In the genomic region with DNA sequence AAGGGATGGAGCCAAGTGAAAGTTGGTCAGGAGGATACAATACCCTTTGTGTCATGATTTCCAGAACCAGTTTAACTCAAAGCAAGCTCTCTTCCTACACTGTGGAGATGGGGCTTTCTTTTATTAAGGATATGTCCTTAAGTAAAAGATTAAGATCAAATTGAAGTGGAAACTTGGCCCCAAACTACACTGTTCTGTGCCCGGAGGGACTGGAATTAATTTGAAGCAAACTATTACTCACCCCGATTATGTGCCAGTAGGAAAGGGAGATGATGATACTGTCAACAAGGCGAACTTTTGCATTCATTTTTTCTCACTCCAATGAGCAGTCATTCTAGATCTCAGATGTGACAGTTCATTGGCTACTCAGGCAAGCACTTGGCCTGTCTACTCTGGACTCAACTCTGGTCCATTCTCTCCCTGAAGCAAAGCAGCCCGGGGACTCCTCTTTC, we compare ENCODE assay signal across 19 cellular contexts.
DNase-seq lines count a peak whose midpoint lies in the region; ATAC-seq and TF ChIP-seq lines count a peak whose summit lies in the region.
"Had no signal": no experiment of that assay in that cellular context is flagged by ENCODE, and none has a peak within 500 bp of the region (broad histone marks: within the 10 kb centered on the region; RNA-seq: fewer than 3 reads in every experiment).

No MANE protein-coding gene starts in this region.

- TF ChIP-seq CTCF in H9 (conservative IDR thresholded peaks at IDR 0.05), result no peak
- TF ChIP-seq CTCF in tibial artery (IDR thresholded peaks at IDR 0.05), result no peak
- no peak for TF ChIP-seq CTCF in right lobe of liver (IDR thresholded peaks at IDR 0.05)

- intact Hi-C loops in left ventricle myocardium superior (cut with micrococcal nuclease), result no loop called here
- intact Hi-C loops in tibial artery (cut with DNase I; ENCODE audit: low total_unique reads), result no loop called here
- intact Hi-C loops in right lobe of liver (cut with DNase I), result no loop called here

- no peaks in the 10 kb centered on the region for H3K9me3 ChIP-seq in H9 (ENCODE audit: control insufficient read depth, low read depth, low read length)
- no peaks in the 10 kb centered on the region for H3K9me3 ChIP-seq in tibial artery
- no peaks in the 10 kb centered on the region for H3K9me3 ChIP-seq in right lobe of liver
- H3K9me3 ChIP-seq: BLaER1 treated with 17β-estradiol and CSF1 and Interleukin-3, amounts not matched to agents 10 nM and 100 nM; mucosa of descending colon had no signal

- H2BK15ac ChIP-seq in H9 (ENCODE audit: low read depth, low read length), result no peak overlapping the region

- H3K4me3 ChIP-seq in tibial artery, result no peak overlapping the region
- H3K4me3 ChIP-seq in right lobe of liver, result no peak overlapping the region
- H3K4me3 ChIP-seq: BLaER1 treated with 17β-estradiol and CSF1 and Interleukin-3, amounts not matched to agents 10 nM and 100 nM; mucosa of descending colon had no signal

- H3K36me3 ChIP-seq in tibial artery (no peaks in the 10 kb centered on the region), right lobe of liver (no peaks in the 10 kb centered on the region)
- H3K36me3 ChIP-seq: BLaER1 treated with 17β-estradiol and CSF1 and Interleukin-3, amounts not matched to agents 10 nM and 100 nM had no signal

- H3K79me1 ChIP-seq in H9 (ENCODE audit: insufficient read depth, low read depth, low read length, poor library complexity, severe bottlenecking), result no peaks in the 10 kb centered on the region

- H3K9ac ChIP-seq in H9 (ENCODE audit: extremely low read depth, insufficient read length, low read length), result no peak overlapping the region
- H3K9ac ChIP-seq: BLaER1 treated with 17β-estradiol and CSF1 and Interleukin-3, amounts not matched to agents 10 nM and 100 nM had no signal

- peaks cover 63 to 70% of the 10 kb centered on the region in 2 experiments for H3K4me1 Mint-ChIP-seq in H9
- H3K4me1 Mint-ChIP-seq: activated naive CD4-positive, alpha-beta T cell treated with anti-CD3 and anti-CD28 coated beads, Interleukin-2, amount 10 ng/mL, durations not matched to agents 7 days and 5 days; stimulated activated effector memory CD8-positive, alpha-beta T cell treated with anti-CD3 and anti-CD28 coated beads, Interleukin-12 subunit alpha, Interleukin-12 subunit beta, amount 100 ng/mL, for 72 hours had no signal

- no peak overlapping the region for H3K4me3 Mint-ChIP-seq in H9
- H3K4me3 Mint-ChIP-seq: activated naive CD4-positive, alpha-beta T cell treated with anti-CD3 and anti-CD28 coated beads, Interleukin-2, amount 10 ng/mL, durations not matched to agents 7 days and 5 days; stimulated activated effector memory CD8-positive, alpha-beta T cell treated with anti-CD3 and anti-CD28 coated beads, Interleukin-12 subunit alpha, Interleukin-12 subunit beta, amount 100 ng/mL, for 72 hours had no signal

- no peak overlapping the region for H2BK20ac ChIP-seq in H9 (ENCODE audit: low read depth, low read length, poor library complexity, severe bottlenecking)

- ATAC-seq in left ventricle myocardium superior (peak; percentile 77), GM18867 (IDR thresholded peaks at IDR 0.05; ENCODE audit: unreplicated experiment) (no peak), right lobe of liver (no peak)
- ATAC-seq: mucosa of descending colon; stimulated activated effector memory CD8-positive, alpha-beta T cell treated with anti-CD3 and anti-CD28 coated beads, Interleukin-12 subunit alpha, Interleukin-12 subunit beta, amount 100 ng/mL, for 72 hours had no signal

- no peak overlapping the region for H4K91ac ChIP-seq in H9 (ENCODE audit: insufficient read length, low read depth, low read length)

- no peaks in the 10 kb centered on the region for H3K23me2 ChIP-seq in H9 (ENCODE audit: insufficient read length, low read depth, low read length, poor library complexity, severe bottlenecking)

- H3K36me3 Mint-ChIP-seq in H9 (ENCODE audit: insufficient read depth in 1 of 3, low read depth in 3 of 3), result no peaks in the 10 kb centered on the region; a peak in 2 of 7 replicates
- H3K36me3 Mint-ChIP-seq: activated naive CD4-positive, alpha-beta T cell treated with anti-CD3 and anti-CD28 coated beads, Interleukin-2, amount 10 ng/mL, durations not matched to agents 7 days and 5 days; stimulated activated effector memory CD8-positive, alpha-beta T cell treated with anti-CD3 and anti-CD28 coated beads, Interleukin-12 subunit alpha, Interleukin-12 subunit beta, amount 100 ng/mL, for 72 hours had no signal

- H2BK5ac ChIP-seq in H9 (ENCODE audit: insufficient read length, low read length), result no peak overlapping the region

- no peak overlapping the region for H3K27ac ChIP-seq in H9 (ENCODE audit: insufficient read length, low read depth, low read length)
- H3K27ac ChIP-seq in cingulate gyrus (ENCODE audit: low read depth, low read length), result peak overlapping the region; percentile 62
- peak overlapping the region; percentile 54 to 67 for H3K27ac ChIP-seq in tibial artery
- no peak overlapping the region for H3K27ac ChIP-seq in right lobe of liver
- H3K27ac ChIP-seq: BLaER1 treated with 17β-estradiol and CSF1 and Interleukin-3, amounts not matched to agents 10 nM and 100 nM had no signal

- H3K23ac ChIP-seq in H9 (ENCODE audit: insufficient read length, low read depth, low read length), result no peak overlapping the region

- H3K9me3 Mint-ChIP-seq in H9, result no peaks in the 10 kb centered on the region; a peak in 1 of 5 replicates
- H3K9me3 Mint-ChIP-seq: activated naive CD4-positive, alpha-beta T cell treated with anti-CD3 and anti-CD28 coated beads, Interleukin-2, amount 10 ng/mL, durations not matched to agents 7 days and 5 days; stimulated activated effector memory CD8-positive, alpha-beta T cell treated with anti-CD3 and anti-CD28 coated beads, Interleukin-12 subunit alpha, Interleukin-12 subunit beta, amount 100 ng/mL, for 72 hours had no signal

- no peaks in the 10 kb centered on the region for H4K20me1 ChIP-seq in H9 (ENCODE audit: control insufficient read depth, insufficient read depth, insufficient read length)
- H4K20me1 ChIP-seq: BLaER1 treated with 17β-estradiol and CSF1 and Interleukin-3, amounts not matched to agents 10 nM and 100 nM had no signal

- H3K27me3 ChIP-seq in H9 (ENCODE audit: insufficient read depth, low read length), result no peaks in the 10 kb centered on the region
- no peaks in the 10 kb centered on the region for H3K27me3 ChIP-seq in tibial artery
- H3K27me3 ChIP-seq in right lobe of liver, result no peaks in the 10 kb centered on the region
- H3K27me3 ChIP-seq: BLaER1 treated with 17β-estradiol and CSF1 and Interleukin-3, amounts not matched to agents 10 nM and 100 nM had no signal

- H3K79me2 ChIP-seq in H9 (ENCODE audit: insufficient read depth, low read length), result no peaks in the 10 kb centered on the region

- DNase-seq in H9 (no peak), left ventricle myocardium superior (no peak), tibial artery (peak in 1 of 2 donors; percentile 61), NCI-H2081 treated with DMSO at 0.1 percent for 48 hours (lab: John Stamatoyannopoulos, UW) (no peak), right lobe of liver (no peak)
- DNase-seq in stimulated activated CD4-positive, alpha-beta T cell treated with anti-CD3 and anti-CD28 coated beads, Interleukin-1b, Interleukin-23, amount 100 ng/mL, for 48 hours, result no peak
- DNase-seq: activated CD8-positive, alpha-beta memory T cell treated with anti-CD3 and anti-CD28 coated beads, Interleukin-2, amount 50 U/mL, for 4 hours; activated naive CD4-positive, alpha-beta T cell treated with anti-CD3 and anti-CD28 coated beads, Interleukin-2, amount 10 ng/mL, durations not matched to agents 7 days and 5 days; DMS79; Kasumi-1; kidney; mucosa of descending colon; NCI-H1436 treated with DMSO at 0.1 percent for 48 hours; SIG-M5; T-helper 9 cell had no signal

- H3T11ph ChIP-seq in H9 (ENCODE audit: low read length), result no peak overlapping the region

- H2BK12ac ChIP-seq in H9 (ENCODE audit: insufficient read length, low read depth, low read length), result no peak overlapping the region

- H3K27ac Mint-ChIP-seq in H9, result no peak overlapping the region
- H3K27ac Mint-ChIP-seq: activated naive CD4-positive, alpha-beta T cell treated with anti-CD3 and anti-CD28 coated beads, Interleukin-2, amount 10 ng/mL, durations not matched to agents 7 days and 5 days; stimulated activated effector memory CD8-positive, alpha-beta T cell treated with anti-CD3 and anti-CD28 coated beads, Interleukin-12 subunit alpha, Interleukin-12 subunit beta, amount 100 ng/mL, for 72 hours had no signal

- no CpG with 5 or more reads among the region's 4 CpGs for WGBS in H9 (ENCODE audit: extremely low coverage, insufficient read length, low lambda C conversion rate)
- 65% methylated on average over 4 of the region's 4 CpGs for WGBS in right lobe of liver (ENCODE audit: insufficient coverage, low coverage, low lambda C conversion rate, missing lambda C conversion rate)

- no peak overlapping the region for H3K56ac ChIP-seq in H9 (ENCODE audit: insufficient read length, low read depth, low read length)

- H2AFZ ChIP-seq in H9 (ENCODE audit: low read length), result no peak overlapping the region

- no peaks in the 10 kb centered on the region; the same call in 1 of the 2 replicates for H3K27me3 Mint-ChIP-seq in H9 (ENCODE audit: low read depth)
- H3K27me3 Mint-ChIP-seq: activated naive CD4-positive, alpha-beta T cell treated with anti-CD3 and anti-CD28 coated beads, Interleukin-2, amount 10 ng/mL, durations not matched to agents 7 days and 5 days had no signal

- H3K4ac ChIP-seq in H9 (ENCODE audit: low read depth, low read length), result no peak overlapping the region

- no peak for TF ChIP-seq POLR2A in right lobe of liver (IDR thresholded peaks at IDR 0.05)

- no peak overlapping the region for H4K8ac ChIP-seq in H9 (replicated peaks; ENCODE audit: insufficient read length, low read depth, low read length)

- peak overlapping the region; percentile 48 for H2BK120ac ChIP-seq in H9 (ENCODE audit: low read depth, low read length, poor library complexity, severe bottlenecking)

- H3K4me1 ChIP-seq in H9 (ENCODE audit: insufficient read depth, low read length), result peaks cover 5% of the 10 kb centered on the region; the same call in 1 of the 2 replicates
- H3K4me1 ChIP-seq in tibial artery, result peaks cover 0 to 78% (median 51%) of the 10 kb centered on the region in 4 donors
- H3K4me1 ChIP-seq in right lobe of liver, result no peaks in the 10 kb centered on the region

- H4K5ac ChIP-seq in H9 (ENCODE audit: insufficient read length, low read depth, low read length), result no peak overlapping the region

- no peak overlapping the region for H2AK5ac ChIP-seq in H9 (ENCODE audit: insufficient read length, low read length)

- H3K14ac ChIP-seq in H9 (ENCODE audit: insufficient read depth, low read length), result no peak overlapping the region

- H3K4me2 ChIP-seq in H9 (ENCODE audit: insufficient read depth, insufficient read length, low read length), result no peak overlapping the region
- H3K4me2 ChIP-seq: BLaER1 treated with 17β-estradiol and CSF1 and Interleukin-3, amounts not matched to agents 10 nM and 100 nM had no signal

- H3K18ac ChIP-seq in H9 (ENCODE audit: insufficient read length, low read depth, low read length), result no peak overlapping the region

Comparison
In these comparisons a context has a peak if more than half of its experiments do, and no peak if none do; other contexts are left out.
1. H3K27ac ChIP-seq: peak in cingulate gyrus (single experiment) and tibial artery (2 of 2); none in H9 (single experiment) and right lobe of liver (0 of 3).